ENCODE assay signal across 1 cellular context in the genomic region with DNA sequence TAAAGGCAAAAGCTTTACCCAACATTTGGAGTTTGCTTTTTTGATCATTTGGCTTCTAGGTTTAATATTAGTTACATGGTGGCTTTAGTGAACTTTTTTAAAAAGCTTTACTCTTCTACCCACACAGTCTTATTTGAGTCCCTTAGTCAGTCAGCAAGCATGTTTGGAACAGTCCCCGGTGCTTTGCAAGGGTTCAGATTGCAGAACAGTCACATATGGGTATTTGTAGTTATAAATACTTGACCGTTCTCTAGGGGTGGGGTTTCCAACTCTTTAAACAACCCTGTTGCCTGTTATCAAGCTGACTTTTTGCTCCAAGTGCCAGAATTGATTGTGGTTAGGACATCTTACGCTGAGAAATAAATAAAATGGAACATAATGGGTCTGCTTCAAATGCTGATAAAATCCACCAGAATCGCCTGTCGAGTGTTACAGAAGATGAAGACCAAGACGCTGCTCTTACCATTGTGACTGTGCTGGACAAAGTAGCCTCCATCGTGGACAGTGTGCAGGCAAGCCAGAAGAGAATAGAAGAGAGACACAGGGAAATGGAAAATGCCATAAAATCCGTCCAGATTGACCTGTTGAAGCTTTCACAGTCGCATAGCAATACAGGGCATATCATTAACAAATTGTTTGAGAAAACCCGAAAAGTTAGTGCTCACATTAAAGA.
TF ChIP-seq lines count a peak whose summit lies in the region.

A gene with protein sequence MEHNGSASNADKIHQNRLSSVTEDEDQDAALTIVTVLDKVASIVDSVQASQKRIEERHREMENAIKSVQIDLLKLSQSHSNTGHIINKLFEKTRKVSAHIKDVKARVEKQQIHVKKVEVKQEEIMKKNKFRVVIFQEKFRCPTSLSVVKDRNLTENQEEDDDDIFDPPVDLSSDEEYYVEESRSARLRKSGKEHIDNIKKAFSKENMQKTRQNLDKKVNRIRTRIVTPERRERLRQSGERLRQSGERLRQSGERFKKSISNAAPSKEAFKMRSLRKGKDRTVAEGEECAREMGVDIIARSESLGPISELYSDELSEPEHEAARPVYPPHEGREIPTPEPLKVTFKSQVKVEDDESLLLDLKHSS (plus strand): TSS at position 304 of the 673 bp plus-strand sequence. CDS start 65 bp downstream, at position 369.

TF ChIP-seq in WTC11, 78 proteins besides CTCF, POLR2A, EP300 and RAD21:
- TF ChIP-seq CREM (CRISPR knock-in tag; IDR thresholded peaks at IDR 0.05) = no peak
- TF ChIP-seq, protein P1, sequence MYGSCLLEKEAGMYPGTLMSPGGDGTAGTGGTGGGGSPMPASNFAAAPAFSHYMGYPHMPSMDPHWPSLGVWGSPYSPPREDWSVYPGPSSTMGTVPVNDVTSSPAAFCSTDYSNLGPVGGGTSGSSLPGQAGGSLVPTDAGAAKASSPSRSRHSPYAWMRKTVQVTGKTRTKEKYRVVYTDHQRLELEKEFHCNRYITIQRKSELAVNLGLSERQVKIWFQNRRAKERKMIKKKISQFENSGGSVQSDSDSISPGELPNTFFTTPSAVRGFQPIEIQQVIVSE (CRISPR knock-in tag; IDR thresholded peaks at IDR 0.05; ENCODE audit: borderline replicate concordance) = no peak
TF ChIP-seq in WTC11: peak in this region for 0.
